12 cellular contexts compared by ENCODE assay signal in genomic region chr22:36395922-36396321, GRCh38. TPM values are rescaled to one million over a fixed set of nuclear protein-coding genes. Genes with fewer than 3 reads are reported as not detected.
DNase-seq lines count a peak whose midpoint lies in the region; ATAC-seq and TF ChIP-seq lines count a peak whose summit lies in the region.
"Had no signal": no experiment of that assay in that cellular context is flagged by ENCODE, and none has a peak within 500 bp of the region (broad histone marks: within the 10 kb centered on the region; RNA-seq: fewer than 3 reads in every experiment).

No MANE protein-coding gene starts in this region.

- no peak overlapping the region for H2AFZ ChIP-seq in PC-3 (ENCODE audit: low read length)

- peak; percentile 55 for ATAC-seq in PC-3
- no peak for ATAC-seq in GM21529 (IDR thresholded peaks at IDR 0.05; ENCODE audit: unreplicated experiment)

- no peaks in the 10 kb centered on the region for H3K9me3 ChIP-seq in PC-3 (ENCODE audit: low read length)
- H3K9me3 ChIP-seq in testis: no peaks in the 10 kb centered on the region
- H3K9me3 ChIP-seq: colonic mucosa had no signal

- H3K4me3 Mint-ChIP-seq in progenitor cell of endocrine pancreas (ENCODE audit: low read depth): no peak overlapping the region

- H3K36me3 ChIP-seq in PC-3 (ENCODE audit: low read depth, low read length) (no peaks in the 10 kb centered on the region), testis (ENCODE audit: low read depth, missing control alignments) (no peaks in the 10 kb centered on the region)
- H3K36me3 ChIP-seq: colonic mucosa had no signal

- no peak overlapping the region for H3K9ac ChIP-seq in PC-3 (ENCODE audit: low read length)

- BruUV-seq in PC-3 (replicated peaks; lab: Mats Ljungman, UMichigan): no TSS peak

- H3K36me3 Mint-ChIP-seq in progenitor cell of endocrine pancreas (ENCODE audit: insufficient read depth): no peaks in the 10 kb centered on the region

- DNase-seq in NCI-H2196 (lab: John Stamatoyannopoulos, UW; ENCODE audit: unreplicated experiment) (peak; percentile 45), NCI-H2196 treated with DMSO at 0.1 percent for 48 hours (lab: John Stamatoyannopoulos, UW; ENCODE audit: unreplicated experiment) (no peak), PC-3 (peak; percentile 72), erythroblast (lab: John Stamatoyannopoulos, UW) (peak; percentile 80 to 81), progenitor cell of endocrine pancreas (ENCODE audit: low spot score, unreplicated experiment) (no peak), T1000 (lab: John Stamatoyannopoulos, UW) (no peak), testis (no peak)
- DNase-seq: 8988T, colonic mucosa, NCI-H2107, substantia nigra had no signal

- H3K27me3 Mint-ChIP-seq in progenitor cell of endocrine pancreas: no peaks in the 10 kb centered on the region

- no peaks in the 10 kb centered on the region for H4K20me1 ChIP-seq in PC-3 (ENCODE audit: low read length)

- H3F3A ChIP-seq in PC-3 (ENCODE audit: low read length, unreplicated experiment): no peaks in the 10 kb centered on the region

- intact Hi-C loops in PC-3 (cut with micrococcal nuclease): no loop called here
- intact Hi-C loops in testis (cut with DNase I; ENCODE audit: low total_unique reads): no loop called here

- H3K27ac Mint-ChIP-seq in progenitor cell of endocrine pancreas: peak overlapping the region; percentile 67

- H3K4me1 ChIP-seq in PC-3 (ENCODE audit: insufficient read depth, low read length): peaks cover 40% of the 10 kb centered on the region
- H3K4me1 ChIP-seq in testis: no peaks in the 10 kb centered on the region

- 77 to 81% methylated on average over 2 of the region's 2 CpGs for WGBS in testis, 2 donors

- no peak for TF ChIP-seq POLR2A in erythroblast (IDR thresholded peaks at IDR 0.05; ENCODE audit: low read length)
- TF ChIP-seq POLR2A in testis (IDR thresholded peaks at IDR 0.05): no peak

- no peaks in the 10 kb centered on the region for H3K27me3 ChIP-seq in PC-3 (ENCODE audit: low read length)
- H3K27me3 ChIP-seq in testis: no peaks in the 10 kb centered on the region
- H3K27me3 ChIP-seq: colonic mucosa had no signal

- no peaks in the 10 kb centered on the region for H3K79me2 ChIP-seq in PC-3 (ENCODE audit: low read length)

- H3K4me1 Mint-ChIP-seq in progenitor cell of endocrine pancreas (ENCODE audit: low read depth): peaks cover 26% of the 10 kb centered on the region

- no peaks in the 10 kb centered on the region for H3K9me3 Mint-ChIP-seq in progenitor cell of endocrine pancreas (ENCODE audit: low read depth)

- no peak overlapping the region for H3K4me3 ChIP-seq in PC-3 (ENCODE audit: low read length)
- no peak overlapping the region for H3K4me3 ChIP-seq in testis
- H3K4me3 ChIP-seq: colonic mucosa had no signal

- peak overlapping the region; percentile 63 for H3K4me2 ChIP-seq in PC-3 (ENCODE audit: low read length)

- H3K9me2 ChIP-seq in PC-3 (replicated peaks; ENCODE audit: low read length): no peaks in the 10 kb centered on the region

- CTCF ChIA-PET in PC-3 (lab: Charles Lee): no interaction called here

- TF ChIP-seq CTCF in PC-3 (conservative IDR thresholded peaks at IDR 0.05; ENCODE audit: low read depth, low read length): no peak
- TF ChIP-seq CTCF in progenitor cell of endocrine pancreas (IDR thresholded peaks at IDR 0.05; ENCODE audit: unreplicated experiment): no peak
- TF ChIP-seq CTCF in testis (IDR thresholded peaks at IDR 0.05): no peak

- H3K27ac ChIP-seq in PC-3 (ENCODE audit: low read length) (peak overlapping the region; percentile 45), testis (no peak overlapping the region)

- POLR2A ChIA-PET in PC-3 (lab: Charles Lee; ENCODE audit: unreplicated experiment): no interaction called here

RNA-seq across cellular contexts. Expression of gene MYH9, which starts 8.2 kb away (rescaled TPM):
- total RNA-seq in PC-3 (2014; rRNA removed) (357 and 546 TPM in 2 replicates), progenitor cell of endocrine pancreas (299 and 306 TPM in 2 replicates), testis (100 to 1,000 TPM; 141 to 146 TPM)
- 129 TPM for polyA plus RNA-seq in testis (ENCODE audit: insufficient read depth, low read depth, low replicate concordance)

Comparison
In these comparisons a context has a peak if more than half of its experiments do, and no peak if none do; other contexts are left out.
1. DNase-seq: peak in NCI-H2196 (single experiment), PC-3 (single experiment) and erythroblast (2 of 2); none in NCI-H2196 treated with DMSO at 0.1 percent for 48 hours (single experiment), progenitor cell of endocrine pancreas (single experiment), T1000 (single experiment) and testis (single experiment).